In the genomic region with DNA sequence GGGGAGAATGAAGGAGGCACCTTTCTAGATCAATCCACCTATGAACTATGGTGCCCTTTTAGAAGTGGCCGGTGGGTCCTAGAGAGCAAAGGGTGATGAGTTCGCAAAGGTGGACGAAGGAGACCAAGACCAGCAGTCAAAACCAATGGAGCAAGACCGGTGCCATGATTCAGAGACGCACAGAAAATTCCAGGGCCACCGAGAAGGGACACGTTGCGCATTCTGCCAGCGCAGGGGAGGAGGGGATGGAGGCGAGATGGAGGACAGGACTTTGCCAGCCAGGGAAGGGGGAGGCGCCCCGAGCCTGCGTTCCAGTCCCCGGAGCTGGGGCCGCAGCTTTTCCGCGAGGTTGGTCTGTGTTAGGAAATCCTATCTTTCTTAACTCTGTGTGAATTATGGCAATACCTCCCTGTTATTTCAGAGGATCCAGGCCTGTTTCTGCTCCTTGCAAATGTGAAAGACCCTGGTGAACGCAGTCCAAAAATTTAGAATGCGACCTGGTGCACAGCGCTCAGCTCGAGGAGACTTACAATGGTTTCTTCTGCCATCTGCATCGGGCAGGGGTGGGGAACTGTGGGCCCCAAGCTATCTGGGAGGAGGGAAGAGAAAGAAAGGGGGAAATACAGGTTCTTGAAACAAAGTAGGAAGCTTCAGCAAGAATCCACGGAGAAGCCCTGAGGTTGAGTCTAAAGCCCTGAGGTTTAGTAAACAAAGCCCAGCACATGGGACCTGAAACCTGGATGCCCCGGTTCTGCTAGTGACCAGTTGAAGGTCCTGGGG, we compare ENCODE assay signal across 8 cellular contexts.
A peak's percentile ranks its signal among the peaks of the same experiment; 100 is the strongest.
DNase-seq lines count a peak whose midpoint lies in the region; ATAC-seq, FAIRE-seq and TF ChIP-seq lines count a peak whose summit lies in the region.

No MANE protein-coding gene starts in this region.

- peak; percentile 42 for ATAC-seq in HepG2

- peaks cover 56% of the 10 kb centered on the region for H3K4me1 Mint-ChIP-seq in T-helper 1 cell treated with Interleukin-12 subunit alpha and Interleukin-12 subunit beta and Interleukin-4 antibody, amounts not matched to agents 30 μg/mL and 1 μg/mL, for 36 hours (ENCODE audit: low read depth)
- H3K4me1 Mint-ChIP-seq in astrocyte (ENCODE audit: low read depth, unreplicated experiment): peaks cover 25% of the 10 kb centered on the region

- CTCF ChIA-PET in HepG2 (lab: Yijun Ruan, JAX; ENCODE audit: low intra/inter-chr PET ratio, low total read pairs): interaction anchor here (1.4 to 1.6 kb wide), 2 partner anchors 69 to 279 kb away, joined by 3 to 8 read pairs; no protein-coding TSS in a partner anchor

- no peaks in the 10 kb centered on the region for H3K9me3 Mint-ChIP-seq in T-helper 1 cell treated with Interleukin-12 subunit alpha and Interleukin-12 subunit beta and Interleukin-4 antibody, amounts not matched to agents 30 μg/mL and 1 μg/mL, for 36 hours
- H3K9me3 Mint-ChIP-seq in astrocyte (ENCODE audit: unreplicated experiment): no peaks in the 10 kb centered on the region

- H4K20me1 ChIP-seq in astrocyte (ENCODE audit: insufficient read depth, low read length): no peaks in the 10 kb centered on the region
- no peaks in the 10 kb centered on the region for H4K20me1 ChIP-seq in HepG2 (ENCODE audit: insufficient read depth, low read length)

- H3K27ac ChIP-seq in astrocyte (ENCODE audit: low read depth, low read length): no peak overlapping the region
- H3K27ac ChIP-seq in HepG2 (ENCODE audit: extremely low read length, insufficient read depth, low read length): peak overlapping the region; percentile 70
- H3K27ac ChIP-seq in suprapubic skin: no peak overlapping the region

- TF ChIP-seq RAD21 in HepG2 (CRISPR knock-in tag; IDR thresholded peaks at IDR 0.05): no peak

- no peak for TF ChIP-seq CTCF in astrocyte (IDR thresholded peaks at IDR 0.05; ENCODE audit: insufficient read depth, low read depth, low read length)
- no peak for TF ChIP-seq CTCF in HepG2 (CRISPR knock-in tag; IDR thresholded peaks at IDR 0.05)
- TF ChIP-seq CTCF in suprapubic skin (IDR thresholded peaks at IDR 0.05): no peak

- TF ChIP-seq EP300 in HepG2 (IDR thresholded peaks at IDR 0.05; ENCODE audit: low read depth in 2 of 2, low read length in 2 of 2) (no peak), HepG2 (CRISPR knock-in tag; IDR thresholded peaks at IDR 0.05; ENCODE audit: borderline replicate concordance) (no peak), suprapubic skin (IDR thresholded peaks at IDR 0.05) (no peak)

- peak overlapping the region; percentile 85 for H3K4me3 Mint-ChIP-seq in T-helper 1 cell treated with Interleukin-12 subunit alpha and Interleukin-12 subunit beta and Interleukin-4 antibody, amounts not matched to agents 30 μg/mL and 1 μg/mL, for 36 hours
- H3K4me3 Mint-ChIP-seq in astrocyte (ENCODE audit: unreplicated experiment): peak overlapping the region; percentile 82

- H3K27me3 ChIP-seq in astrocyte (ENCODE audit: insufficient read depth, low read length) (peaks cover 3% of the 10 kb centered on the region), HepG2 (ENCODE audit: control insufficient read depth in 1 of 2, insufficient read depth in 2 of 2, low read length in 2 of 2) (no peaks in the 10 kb centered on the region), suprapubic skin (no peaks in the 10 kb centered on the region)

- peak overlapping the region; percentile 56 for H3K4me3 ChIP-seq in astrocyte (ENCODE audit: insufficient read depth, low read depth, low read length)
- H3K4me3 ChIP-seq in HepG2 (replicated peaks in 1 of 3; ENCODE audit: insufficient read depth in 1 of 3, low read depth in 2 of 3, low read length in 3 of 3): peak overlapping the region; percentile 47 to 77 (median 61); a peak in 4 of 6 replicates
- H3K4me3 ChIP-seq in suprapubic skin: peak overlapping the region; percentile 48

- no peak for DNase-seq in T-helper 1 cell
- DNase-seq in astrocyte (ENCODE audit: low read depth): no peak
- no peak for DNase-seq in HepG2 (ENCODE audit: low spot score)
- no peak for DNase-seq in suprapubic skin (ENCODE audit: low spot score in 2 of 2)
- DNase-seq in erythroblast (lab: John Stamatoyannopoulos, UW): no peak
- DNase-seq in GM12891 (ENCODE audit: insufficient read length, low spot score): no peak
- no peak for DNase-seq in T1000 (lab: John Stamatoyannopoulos, UW)

- intact Hi-C loops in HepG2 (cut with micrococcal nuclease; ENCODE audit: unreplicated experiment): loop anchor here (5.0 to 10.0 kb wide), 3 partner anchors 70 to 1608 kb away; no protein-coding TSS in a partner anchor

- H3K36me3 ChIP-seq in astrocyte (ENCODE audit: insufficient read depth, low read length) (no peaks in the 10 kb centered on the region), HepG2 (replicated peaks in 1 of 2; ENCODE audit: control insufficient read depth in 1 of 2, insufficient read depth in 2 of 2, low read length in 2 of 2) (no peaks in the 10 kb centered on the region), suprapubic skin (no peaks in the 10 kb centered on the region)

- H3K79me2 ChIP-seq in astrocyte (ENCODE audit: insufficient read depth, low read length) (no peaks in the 10 kb centered on the region), HepG2 (ENCODE audit: insufficient read depth, low read length) (no peaks in the 10 kb centered on the region)

- WGBS in HepG2 (ENCODE audit: low lambda C conversion rate): 89% methylated on average over 24 of the region's 24 CpGs
- WGBS in suprapubic skin: 51% methylated on average over 24 of the region's 24 CpGs

- POLR2A ChIA-PET in HepG2 (lab: Yijun Ruan, JAX): interaction anchor here (1.0 to 1.2 kb wide), 2 partner anchors 130 to 146 kb away, joined by 3 to 5 read pairs; no protein-coding TSS in a partner anchor

- peaks cover 5% of the 10 kb centered on the region for H3K36me3 Mint-ChIP-seq in T-helper 1 cell treated with Interleukin-12 subunit alpha and Interleukin-12 subunit beta and Interleukin-4 antibody, amounts not matched to agents 30 μg/mL and 1 μg/mL, for 36 hours (ENCODE audit: low read depth)
- H3K36me3 Mint-ChIP-seq in astrocyte (ENCODE audit: low read depth, unreplicated experiment): no peaks in the 10 kb centered on the region

- TF ChIP-seq POLR2A in HepG2 (IDR thresholded peaks at IDR 0.05; ENCODE audit: insufficient read depth in 1 of 2, low read depth in 2 of 2, low read length in 2 of 2) (no peak), suprapubic skin (IDR thresholded peaks at IDR 0.05) (no peak), erythroblast (IDR thresholded peaks at IDR 0.05; ENCODE audit: low read length) (no peak), GM12891 (IDR thresholded peaks at IDR 0.05; ENCODE audit: low read depth, low read length) (no peak)

- H2AFZ ChIP-seq in astrocyte (ENCODE audit: low read depth, low read length) (peak overlapping the region; percentile 91), HepG2 (ENCODE audit: low read length) (peak overlapping the region; percentile 88)

- H3K4me2 ChIP-seq in astrocyte (ENCODE audit: low read length) (peak overlapping the region; percentile 92), HepG2 (ENCODE audit: low read depth, low read length) (peak overlapping the region; percentile 96)

- BruUV-seq in HepG2 (replicated peaks; lab: Mats Ljungman, UMichigan): no TSS peak

- no peaks in the 10 kb centered on the region for H3K27me3 Mint-ChIP-seq in T-helper 1 cell treated with Interleukin-12 subunit alpha and Interleukin-12 subunit beta and Interleukin-4 antibody, amounts not matched to agents 30 μg/mL and 1 μg/mL, for 36 hours (ENCODE audit: low read depth)
- H3K27me3 Mint-ChIP-seq in astrocyte (ENCODE audit: low read depth, unreplicated experiment): no peaks in the 10 kb centered on the region

- H3K27ac Mint-ChIP-seq in T-helper 1 cell treated with Interleukin-12 subunit alpha and Interleukin-12 subunit beta and Interleukin-4 antibody, amounts not matched to agents 30 μg/mL and 1 μg/mL, for 36 hours: peak overlapping the region; percentile 31
- H3K27ac Mint-ChIP-seq in astrocyte (ENCODE audit: unreplicated experiment): peak overlapping the region; percentile 81

- peaks cover 14% of the 10 kb centered on the region for H3K4me1 ChIP-seq in astrocyte (ENCODE audit: insufficient read depth, low read length)
- H3K4me1 ChIP-seq in HepG2 (ENCODE audit: insufficient read depth, low read length): peaks cover 52% of the 10 kb centered on the region
- H3K4me1 ChIP-seq in suprapubic skin: peaks cover 20% of the 10 kb centered on the region

- in situ Hi-C loops in HepG2 (cut with HindIII; ENCODE audit: extremely low pct_ligation_motif_present, low pct_unique_long_range_greater_than_20kb): loop anchor here (5.0 to 10.0 kb wide), 2 partner anchors 128 to 280 kb away; partner anchors contain the start of genes MRPS6 and SLC5A3

- peak overlapping the region; percentile 58 for H3K9ac ChIP-seq in astrocyte (ENCODE audit: low read length)
- peak overlapping the region; percentile 65 for H3K9ac ChIP-seq in HepG2 (ENCODE audit: insufficient read depth, low read depth, low read length)

- H3K9me3 ChIP-seq in astrocyte (ENCODE audit: insufficient read depth, low read depth, low read length) (no peaks in the 10 kb centered on the region), HepG2 (ENCODE audit: low read length) (no peaks in the 10 kb centered on the region), suprapubic skin (no peaks in the 10 kb centered on the region)

- no peak for FAIRE-seq in astrocyte (lab: Jason Lieb, UNC)
- FAIRE-seq in HepG2 (lab: Jason Lieb, UNC): no peak
- FAIRE-seq in GM12891 (lab: Jason Lieb, UNC): no peak

TF ChIP-seq in GM12891, 5 proteins besides CTCF, POLR2A, EP300 and RAD21:
- TF ChIP-seq POU2F2 (IDR thresholded peaks at IDR 0.05; ENCODE audit: low read depth, low read length) (no peak), TAF1 (IDR thresholded peaks at IDR 0.05; ENCODE audit: low read depth, low read length) (no peak), PAX5 (IDR thresholded peaks at IDR 0.05; ENCODE audit: insufficient read depth, low read length, severe bottlenecking) (no peak), POLR2AphosphoS5 (IDR thresholded peaks at IDR 0.05; ENCODE audit: low read depth, low read length) (no peak), SPI1 (IDR thresholded peaks at IDR 0.05; ENCODE audit: low read depth, low read length) (no peak)
